ENCODE assay signal across 20 cellular contexts in the genomic region with DNA sequence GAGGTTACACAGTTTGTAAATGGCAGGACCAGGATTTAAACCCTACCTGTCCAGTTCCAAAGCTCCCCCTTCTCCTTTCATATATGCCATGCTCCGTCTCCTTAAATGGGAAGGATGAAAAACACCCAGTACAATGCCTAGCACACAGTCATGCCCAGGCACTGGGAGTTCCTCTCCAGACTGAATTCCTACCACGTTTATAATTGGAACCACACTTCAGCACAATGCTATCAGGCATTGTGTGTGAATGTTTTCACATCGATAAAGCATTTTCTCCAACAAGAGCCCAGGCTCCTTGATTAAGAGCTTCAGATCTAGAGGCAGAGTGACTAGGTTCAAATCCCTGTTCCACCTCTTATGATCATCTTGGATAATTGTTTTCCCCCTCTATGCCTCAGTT. TPM values are rescaled to one million over a fixed set of nuclear protein-coding genes. Genes with fewer than 3 reads are reported as not detected.
DNase-seq lines count a peak whose midpoint lies in the region; ATAC-seq and TF ChIP-seq lines count a peak whose summit lies in the region.
"Had no signal": no experiment of that assay in that cellular context is flagged by ENCODE, and none has a peak within 500 bp of the region (broad histone marks: within the 10 kb centered on the region; RNA-seq: fewer than 3 reads in every experiment).

No MANE protein-coding gene starts in this region.

- H3K4me1 Mint-ChIP-seq in neural progenitor cell = peaks cover 51% of the 10 kb centered on the region

- H2AFZ ChIP-seq in ACC112 (ENCODE audit: low read length, unreplicated experiment) = no peak overlapping the region
- H2AFZ ChIP-seq in KMS-11 (ENCODE audit: low read depth) = no peak overlapping the region
- H2AFZ ChIP-seq in neural progenitor cell (replicated peaks) = no peak overlapping the region

- H3K4me2 ChIP-seq in KMS-11 (peak overlapping the region; percentile 82), neural progenitor cell (peak overlapping the region; percentile 85)

- H3K36me3 ChIP-seq in ACC112 (ENCODE audit: insufficient read depth, low read length) = no peaks in the 10 kb centered on the region
- no peaks in the 10 kb centered on the region for H3K36me3 ChIP-seq in KMS-11 (ENCODE audit: insufficient read depth)
- H3K36me3 ChIP-seq in neural progenitor cell = no peaks in the 10 kb centered on the region
- H3K36me3 ChIP-seq: brain microvascular endothelial cell had no signal

- H3K27ac ChIP-seq in ACC112 (ENCODE audit: low read depth, low read length) (no peak overlapping the region), KMS-11 (peak overlapping the region; percentile 91), neural progenitor cell (no peak overlapping the region)
- H3K27ac ChIP-seq: brain microvascular endothelial cell, foreskin keratinocyte had no signal

- H3K36me3 Mint-ChIP-seq in neural progenitor cell = peaks cover 6% of the 10 kb centered on the region
- H3K36me3 Mint-ChIP-seq: immature natural killer cell had no signal

- H3K4me3 ChIP-seq in ACC112 (ENCODE audit: low read depth, low read length) (0 out of 2 replicates have a peak overlapping the region, but pooled peaks have one; percentile 17), KMS-11 (IDR thresholded peaks at IDR 0.05; ENCODE audit: insufficient read depth, low read depth, low read length) (no peak overlapping the region), foreskin fibroblast (ENCODE audit: low read depth in 1 of 2, low read length in 2 of 2) (peak overlapping the region; percentile 0 to 70), neural progenitor cell (no peak overlapping the region)

- DNase-seq in foreskin fibroblast = peak in 1 of 2 donors; percentile 30
- no peak for DNase-seq in neural progenitor cell (ENCODE audit: low spot score)
- no peak for DNase-seq in H4 (ENCODE audit: low spot score)
- DNase-seq in NCI-H1436 (lab: John Stamatoyannopoulos, UW) = no peak
- DNase-seq: activated CD4-positive, CD25-positive, alpha-beta regulatory T cell; activated naive CD4-positive, alpha-beta T cell treated with Interleukin-2 at 50 U/mL for 16 hours; brain microvascular endothelial cell; effector CD8-positive, alpha-beta T cell; H7; immature natural killer cell; midbrain; NCI-H1436 treated with DMSO at 0.1 percent for 48 hours; NCI-H446; stimulated activated CD4-positive, alpha-beta T cell treated with anti-CD3 and anti-CD28 coated beads, Interleukin-2, amount 100 ng/mL, for 24 hours; stimulated activated CD8-positive, alpha-beta memory T cell treated with anti-CD3 and anti-CD28 coated beads, Interleukin-4, amount 100 ng/mL, for 48 hours had no signal

- no peaks in the 10 kb centered on the region for H4K20me1 ChIP-seq in KMS-11 (ENCODE audit: insufficient read depth)
- H4K20me1 ChIP-seq in neural progenitor cell (ENCODE audit: low read depth) = peaks cover 24% of the 10 kb centered on the region

- H3K9me3 ChIP-seq in neural progenitor cell (ENCODE audit: low read depth) = no peaks in the 10 kb centered on the region

- H3K27me3 Mint-ChIP-seq in neural progenitor cell (ENCODE audit: insufficient read depth, low read depth) = peaks cover 3% of the 10 kb centered on the region

- peak overlapping the region; percentile 42; the same call in 1 of the 2 replicates for H3K9ac ChIP-seq in KMS-11
- H3K9ac ChIP-seq in neural progenitor cell = no peak overlapping the region

- H3K27me3 ChIP-seq in ACC112 (ENCODE audit: insufficient read depth, low read length) = no peaks in the 10 kb centered on the region
- no peaks in the 10 kb centered on the region for H3K27me3 ChIP-seq in KMS-11 (ENCODE audit: insufficient read depth, low read depth)
- peaks cover 17% of the 10 kb centered on the region for H3K27me3 ChIP-seq in neural progenitor cell
- H3K27me3 ChIP-seq: brain microvascular endothelial cell, foreskin keratinocyte had no signal

- H3K4me3 Mint-ChIP-seq in neural progenitor cell = peak overlapping the region; percentile 76

- H3K79me2 ChIP-seq in ACC112 (ENCODE audit: control insufficient read depth, insufficient read depth, low read length, unreplicated experiment) (peaks cover 23% of the 10 kb centered on the region), KMS-11 (ENCODE audit: insufficient read depth, low read depth) (peaks cover 38% of the 10 kb centered on the region), neural progenitor cell (ENCODE audit: low read depth) (peaks cover 48% of the 10 kb centered on the region)

- no peaks in the 10 kb centered on the region for H3K9me3 Mint-ChIP-seq in neural progenitor cell
- H3K9me3 Mint-ChIP-seq: immature natural killer cell had no signal

- H3K27ac Mint-ChIP-seq in neural progenitor cell = no peak overlapping the region
- H3K27ac Mint-ChIP-seq: immature natural killer cell had no signal

- peaks cover 30% of the 10 kb centered on the region for H3F3A ChIP-seq in neural progenitor cell (ENCODE audit: low read depth)

- ATAC-seq in HG03095 (IDR thresholded peaks at IDR 0.05; ENCODE audit: unreplicated experiment) (no peak), HG02642 (IDR thresholded peaks at IDR 0.05; ENCODE audit: poor library complexity, unreplicated experiment) (no peak)
- ATAC-seq: foreskin keratinocyte had no signal

- peaks cover 42% of the 10 kb centered on the region for H3K4me1 ChIP-seq in ACC112 (ENCODE audit: control insufficient read depth, insufficient read depth, low read length, unreplicated experiment)
- peaks cover 69% of the 10 kb centered on the region for H3K4me1 ChIP-seq in KMS-11 (ENCODE audit: low read depth, poor library complexity, severe bottlenecking)
- peaks cover 37% of the 10 kb centered on the region for H3K4me1 ChIP-seq in neural progenitor cell

- no peak for TF ChIP-seq CTCF in KMS-11 (conservative IDR thresholded peaks at IDR 0.05; ENCODE audit: low read depth, low read length)
- TF ChIP-seq CTCF in foreskin fibroblast (IDR thresholded peaks at IDR 0.05; ENCODE audit: low read depth, low read length) = no peak
- TF ChIP-seq CTCF in neural progenitor cell (IDR thresholded peaks at IDR 0.05) = no peak

RNA-seq across cellular contexts. Expression of a gene that starts 2.7 kb away (rescaled TPM):
- total RNA-seq in neural progenitor cell (ENCODE audit: low replicate concordance) = 11.9 and 18.8 TPM in 2 replicates
- 7.6 and 9.4 TPM in 2 replicates for total RNA-seq in H4 (2014; rRNA removed; shearing (Covaris generic))

Comparison
In these comparisons a context has a peak if more than half of its experiments do, and no peak if none do; other contexts are left out.
1. H3K4me3 ChIP-seq: peak in ACC112 (single experiment) and foreskin fibroblast (2 of 2); none in KMS-11 (single experiment) and neural progenitor cell (single experiment).